Comparison of ENCODE assay signal across 8 cellular contexts in the genomic region with DNA sequence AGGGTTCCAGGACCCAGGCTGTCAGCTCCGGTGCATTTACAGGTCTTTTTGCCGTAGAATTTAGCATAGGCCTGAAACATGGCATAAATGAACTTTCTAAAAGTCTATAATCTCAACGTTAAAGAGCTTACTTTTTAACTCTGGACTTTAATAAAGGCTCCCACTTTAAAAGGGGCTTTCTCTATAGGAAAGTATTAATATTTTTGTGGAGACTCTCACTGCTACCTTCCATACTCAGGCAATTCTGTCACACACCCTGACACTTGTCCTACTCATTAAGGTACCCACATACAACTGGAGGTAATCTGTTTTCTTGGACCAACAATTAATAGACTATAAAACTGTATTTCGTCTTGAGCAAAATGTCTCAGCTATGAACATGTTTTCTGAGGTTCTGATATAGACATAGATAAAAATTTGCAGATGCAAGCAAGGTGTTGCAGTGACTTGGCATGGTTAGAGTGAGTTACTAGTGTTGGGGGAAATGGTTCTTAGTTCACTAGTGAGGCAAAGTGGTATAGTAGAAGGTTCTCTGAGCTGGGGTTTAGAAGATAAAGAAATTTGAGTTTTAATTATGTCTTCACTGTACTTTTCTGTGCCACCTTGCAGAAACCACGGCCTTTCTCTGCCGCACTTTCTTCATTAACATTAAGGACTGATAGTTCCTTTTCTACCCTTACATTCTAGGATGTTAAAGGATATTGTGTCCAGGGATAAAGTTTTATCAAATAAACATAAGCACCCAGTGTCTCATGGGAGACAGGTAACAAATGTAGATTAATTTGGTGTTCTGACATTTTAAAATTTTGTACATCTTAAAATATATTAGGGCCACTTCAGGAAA. TPM values are rescaled to one million over a fixed set of nuclear protein-coding genes. Genes with fewer than 3 reads are reported as not detected.
DNase-seq lines count a peak whose midpoint lies in the region; ATAC-seq and TF ChIP-seq lines count a peak whose summit lies in the region.

No MANE protein-coding gene starts in this region.

- no peaks in the 10 kb centered on the region for H3K9me3 Mint-ChIP-seq in WTC11

- ATAC-seq in WTC11 (no peak), HG03457 (IDR thresholded peaks at IDR 0.05; ENCODE audit: unreplicated experiment) (no peak), HG02973 (IDR thresholded peaks at IDR 0.05; ENCODE audit: unreplicated experiment) (no peak)

- H3K27ac Mint-ChIP-seq in WTC11: no peak overlapping the region

- peaks cover 8% of the 10 kb centered on the region for H3K79me2 ChIP-seq in hepatocyte

- peak overlapping the region; percentile 80 for H2AFZ ChIP-seq in hepatocyte

- peaks cover 46% of the 10 kb centered on the region for H3K27me3 Mint-ChIP-seq in WTC11 (ENCODE audit: low read depth)

- H3K9ac ChIP-seq in HUES48 (ENCODE audit: low read depth, low read length): peak overlapping the region; percentile 71; the same call in 1 of the 2 replicates

- POLR2A ChIA-PET in WTC11 (lab: Charles Lee): interaction anchor here (0.6 to 2.2 kb wide), 6 partner anchors 9 to 247 kb away, joined by 3 to 6 read pairs (median 3); no protein-coding TSS in a partner anchor

- no peaks in the 10 kb centered on the region for H3K36me3 ChIP-seq in HUES48 (ENCODE audit: control insufficient read depth, insufficient read depth, low read length)
- no peaks in the 10 kb centered on the region for H3K36me3 ChIP-seq in hepatocyte (replicated peaks; ENCODE audit: insufficient read depth, low read depth)
- H3K36me3 ChIP-seq in spleen: no peaks in the 10 kb centered on the region

- H3K4me3 ChIP-seq in HUES48 (ENCODE audit: low read depth, low read length): peak overlapping the region; percentile 84
- H3K4me3 ChIP-seq in hepatocyte: peak overlapping the region; percentile 72
- peak overlapping the region; percentile 20 to 80 (median 68) for H3K4me3 ChIP-seq in spleen

- 36% methylated on average over 6 of the region's 6 CpGs for WGBS in hepatocyte (ENCODE audit: low lambda C conversion rate, missing lambda C conversion rate)
- 41 to 46% (median 44%) methylated on average over 6 of the region's 6 CpGs for WGBS in spleen, 5 donors

- CTCF ChIA-PET in WTC11 (lab: Charles Lee): interaction anchor here (1.0 kb wide), 1 partner anchor 15 kb away, joined by 3 read pairs; no protein-coding TSS in a partner anchor

- H3K4me2 ChIP-seq in hepatocyte: peak overlapping the region; percentile 78

- TF ChIP-seq CTCF in WTC11 (IDR thresholded peaks at IDR 0.05) (no peak), hepatocyte (IDR thresholded peaks at IDR 0.05; ENCODE audit: poor library complexity) (no peak), spleen (IDR thresholded peaks at IDR 0.05 in 8 of 11, conservative IDR thresholded peaks at IDR 0.05 in 3 of 11) (no peak)

- H3K9me3 ChIP-seq in HUES48 (ENCODE audit: control insufficient read depth, insufficient read depth, low read length): no peaks in the 10 kb centered on the region
- no peaks in the 10 kb centered on the region for H3K9me3 ChIP-seq in hepatocyte (ENCODE audit: low read depth)
- no peaks in the 10 kb centered on the region for H3K9me3 ChIP-seq in spleen

- H3K36me3 Mint-ChIP-seq in WTC11: no peaks in the 10 kb centered on the region

- DNase-seq in WTC11 (ENCODE audit: low spot score): no peak
- no peak for DNase-seq in hepatocyte (ENCODE audit: low spot score)
- DNase-seq in spleen: no peak
- DNase-seq in stimulated activated CD4-positive, alpha-beta T cell treated with anti-CD3 and anti-CD28 coated beads, Interleukin-2, amount 100 ng/mL, for 48 hours: no peak
- DNase-seq in iPS-NIHi11 (ENCODE audit: low spot score): no peak

- H3K27me3 ChIP-seq in HUES48 (ENCODE audit: control insufficient read depth, insufficient read depth, low read length): peaks cover 41% of the 10 kb centered on the region
- no peaks in the 10 kb centered on the region for H3K27me3 ChIP-seq in hepatocyte
- no peaks in the 10 kb centered on the region for H3K27me3 ChIP-seq in spleen (replicated peaks in 1 of 7)

- intact Hi-C loops in spleen (cut with DNase I; ENCODE audit: low total_unique reads): loop anchor here (10.0 kb wide), 2 partner anchors 51 to 91 kb away; a partner anchor contains a TSS

- H3K27ac ChIP-seq in HUES48 (ENCODE audit: low read depth, low read length): peak overlapping the region; percentile 98
- peak overlapping the region; percentile 100 for H3K27ac ChIP-seq in hepatocyte
- peak overlapping the region; percentile 98 to 100 (median 100) for H3K27ac ChIP-seq in spleen

- H3K4me1 Mint-ChIP-seq in WTC11: peaks cover 39% of the 10 kb centered on the region

- no peaks in the 10 kb centered on the region for H4K20me1 ChIP-seq in hepatocyte (ENCODE audit: insufficient read depth, poor library complexity, severe bottlenecking)

- H3K4me1 ChIP-seq in HUES48 (ENCODE audit: control insufficient read depth, insufficient read depth, low read length) (peaks cover 22% of the 10 kb centered on the region), hepatocyte (ENCODE audit: insufficient read depth) (peaks cover 3% of the 10 kb centered on the region), spleen (peaks cover 9 to 42% (median 26%) of the 10 kb centered on the region in 6 donors)

- H3K9me2 ChIP-seq in hepatocyte (replicated peaks; ENCODE audit: insufficient read depth): no peaks in the 10 kb centered on the region

- H3K4me3 Mint-ChIP-seq in WTC11: peak overlapping the region; percentile 78

- no peak for TF ChIP-seq POLR2A in spleen (IDR thresholded peaks at IDR 0.05)

TF ChIP-seq in WTC11, 78 proteins besides CTCF, POLR2A, EP300 and RAD21:
- TF ChIP-seq ZNF219 (CRISPR knock-in tag; IDR thresholded peaks at IDR 0.05; ENCODE audit: borderline replicate concordance): no peak
- TF ChIP-seq HMGA2 (CRISPR knock-in tag; IDR thresholded peaks at IDR 0.05): no peak
- TF ChIP-seq, protein P1, sequence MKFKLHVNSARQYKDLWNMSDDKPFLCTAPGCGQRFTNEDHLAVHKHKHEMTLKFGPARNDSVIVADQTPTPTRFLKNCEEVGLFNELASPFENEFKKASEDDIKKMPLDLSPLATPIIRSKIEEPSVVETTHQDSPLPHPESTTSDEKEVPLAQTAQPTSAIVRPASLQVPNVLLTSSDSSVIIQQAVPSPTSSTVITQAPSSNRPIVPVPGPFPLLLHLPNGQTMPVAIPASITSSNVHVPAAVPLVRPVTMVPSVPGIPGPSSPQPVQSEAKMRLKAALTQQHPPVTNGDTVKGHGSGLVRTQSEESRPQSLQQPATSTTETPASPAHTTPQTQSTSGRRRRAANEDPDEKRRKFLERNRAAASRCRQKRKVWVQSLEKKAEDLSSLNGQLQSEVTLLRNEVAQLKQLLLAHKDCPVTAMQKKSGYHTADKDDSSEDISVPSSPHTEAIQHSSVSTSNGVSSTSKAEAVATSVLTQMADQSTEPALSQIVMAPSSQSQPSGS (CRISPR knock-in tag; IDR thresholded peaks at IDR 0.05; ENCODE audit: borderline replicate concordance, low read depth): no peak
- no peak for TF ChIP-seq TEAD1 (CRISPR knock-in tag; IDR thresholded peaks at IDR 0.05)
- TF ChIP-seq NR3C1 (CRISPR knock-in tag; conservative IDR thresholded peaks at IDR 0.05; ENCODE audit: low read depth): no peak
- TF ChIP-seq, protein P2, sequence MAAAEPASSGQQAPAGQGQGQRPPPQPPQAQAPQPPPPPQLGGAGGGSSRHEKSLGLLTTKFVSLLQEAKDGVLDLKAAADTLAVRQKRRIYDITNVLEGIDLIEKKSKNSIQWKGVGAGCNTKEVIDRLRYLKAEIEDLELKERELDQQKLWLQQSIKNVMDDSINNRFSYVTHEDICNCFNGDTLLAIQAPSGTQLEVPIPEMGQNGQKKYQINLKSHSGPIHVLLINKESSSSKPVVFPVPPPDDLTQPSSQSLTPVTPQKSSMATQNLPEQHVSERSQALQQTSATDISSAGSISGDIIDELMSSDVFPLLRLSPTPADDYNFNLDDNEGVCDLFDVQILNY (CRISPR knock-in tag; IDR thresholded peaks at IDR 0.05): no peak
- no peak for TF ChIP-seq CREM (CRISPR knock-in tag; IDR thresholded peaks at IDR 0.05)
- TF ChIP-seq, protein P3, sequence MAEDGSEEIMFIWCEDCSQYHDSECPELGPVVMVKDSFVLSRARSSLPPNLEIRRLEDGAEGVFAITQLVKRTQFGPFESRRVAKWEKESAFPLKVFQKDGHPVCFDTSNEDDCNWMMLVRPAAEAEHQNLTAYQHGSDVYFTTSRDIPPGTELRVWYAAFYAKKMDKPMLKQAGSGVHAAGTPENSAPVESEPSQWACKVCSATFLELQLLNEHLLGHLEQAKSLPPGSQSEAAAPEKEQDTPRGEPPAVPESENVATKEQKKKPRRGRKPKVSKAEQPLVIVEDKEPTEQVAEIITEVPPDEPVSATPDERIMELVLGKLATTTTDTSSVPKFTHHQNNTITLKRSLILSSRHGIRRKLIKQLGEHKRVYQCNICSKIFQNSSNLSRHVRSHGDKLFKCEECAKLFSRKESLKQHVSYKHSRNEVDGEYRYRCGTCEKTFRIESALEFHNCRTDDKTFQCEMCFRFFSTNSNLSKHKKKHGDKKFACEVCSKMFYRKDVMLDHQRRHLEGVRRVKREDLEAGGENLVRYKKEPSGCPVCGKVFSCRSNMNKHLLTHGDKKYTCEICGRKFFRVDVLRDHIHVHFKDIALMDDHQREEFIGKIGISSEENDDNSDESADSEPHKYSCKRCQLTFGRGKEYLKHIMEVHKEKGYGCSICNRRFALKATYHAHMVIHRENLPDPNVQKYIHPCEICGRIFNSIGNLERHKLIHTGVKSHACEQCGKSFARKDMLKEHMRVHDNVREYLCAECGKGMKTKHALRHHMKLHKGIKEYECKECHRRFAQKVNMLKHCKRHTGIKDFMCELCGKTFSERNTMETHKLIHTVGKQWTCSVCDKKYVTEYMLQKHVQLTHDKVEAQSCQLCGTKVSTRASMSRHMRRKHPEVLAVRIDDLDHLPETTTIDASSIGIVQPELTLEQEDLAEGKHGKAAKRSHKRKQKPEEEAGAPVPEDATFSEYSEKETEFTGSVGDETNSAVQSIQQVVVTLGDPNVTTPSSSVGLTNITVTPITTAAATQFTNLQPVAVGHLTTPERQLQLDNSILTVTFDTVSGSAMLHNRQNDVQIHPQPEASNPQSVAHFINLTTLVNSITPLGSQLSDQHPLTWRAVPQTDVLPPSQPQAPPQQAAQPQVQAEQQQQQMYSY (CRISPR knock-in tag; IDR thresholded peaks at IDR 0.05): no peak
- no peak for TF ChIP-seq CBFB (CRISPR knock-in tag; IDR thresholded peaks at IDR 0.05; ENCODE audit: low read depth)
- TF ChIP-seq PRRX2 (CRISPR knock-in tag; IDR thresholded peaks at IDR 0.05): no peak

RNA-seq across cellular contexts. Expression of a gene that starts 10.8 kb away (rescaled TPM):
- 0.66 to 0.69 TPM (median 0.66 TPM) in 3 replicates for total RNA-seq in WTC11 (2021)
- total RNA-seq in hepatocyte: 1.7 and 2.3 TPM in 2 replicates
- 4.5 and 5.8 TPM in 2 replicates for polyA plus RNA-seq in hepatocyte
- total RNA-seq in spleen: 10 to 100 TPM in 1 of 7 donors, 1 to 10 TPM in 5, under 1 TPM in 1; 0.56 to 13.1 (median 3.2) TPM
- 1 to 10 TPM in 1 of 3 donors, under 1 TPM in 2; 0.64 to 1.9 (median 0.96) TPM for polyA plus RNA-seq in spleen
